ENCODE assay signal across 31 cellular contexts in genomic region chr12:116779597-116779996, GRCh38.
"Had no signal": no experiment of that assay in that cellular context is flagged by ENCODE, and none has a peak within 500 bp of the region (broad histone marks: within the 10 kb centered on the region; RNA-seq: fewer than 3 reads in every experiment).

No MANE protein-coding gene starts in this region.

- ATAC-seq: activated CD4-positive, CD25-positive, alpha-beta regulatory T cell treated with anti-CD3 and anti-CD28 coated beads, Interleukin-2, amount 50 U/mL, for 24 hours; activated CD8-positive, alpha-beta T cell treated with anti-CD3 and anti-CD28 coated beads for 36 hours; activated T-cell treated with anti-CD3 and anti-CD28 coated beads, Interleukin-2, amount 50 U/mL, for 4 hours; effector memory CD8-positive, alpha-beta T cell; foreskin keratinocyte; gastroesophageal sphincter; heart right ventricle; T-helper 17 cell had no signal

- H3K27ac ChIP-seq: brain microvascular endothelial cell, esophagus muscularis mucosa, foreskin keratinocyte, gastroesophageal sphincter, heart right ventricle, WERI-Rb-1 had no signal

- H3K4me3 ChIP-seq: esophagus muscularis mucosa, gastroesophageal sphincter, heart right ventricle had no signal

- H3K9me3 ChIP-seq: esophagus muscularis mucosa, gastroesophageal sphincter had no signal

- H3K4me1 ChIP-seq: esophagus muscularis mucosa, foreskin keratinocyte, gastroesophageal sphincter, heart right ventricle had no signal

- H3K4me1 Mint-ChIP-seq: activated B cell treated with CpG ODN at 0.5 μM for 24 hours; central memory CD8-positive, alpha-beta T cell; T-helper 17 cell had no signal

- DNase-seq: activated B cell treated with CpG ODN at 0.5 μM for 24 hours; activated CD4-positive, alpha-beta T cell treated with anti-CD3 and anti-CD28 coated beads for 48 hours; activated CD4-positive, alpha-beta T cell treated with anti-CD3 and anti-CD28 coated beads, Interleukin-2, amount 50 U/mL, for 1 hour; activated CD4-positive, alpha-beta T cell treated with anti-CD3 and anti-CD28 coated beads, Interleukin-2, amount 50 U/mL, for 48 hours; activated CD8-positive, alpha-beta memory T cell treated with anti-CD3 and anti-CD28 coated beads for 24 hours; activated CD8-positive, alpha-beta T cell treated with anti-CD3 and anti-CD28 coated beads for 36 hours; activated gamma-delta T cell treated with Interleukin-2 at 50 U/mL for 16 hours; activated naive CD4-positive, alpha-beta T cell treated with anti-CD3 and anti-CD28 coated beads, Interleukin-2, amount 50 U/mL, for 16 hours; activated naive CD4-positive, alpha-beta T cell treated with Interleukin-2 at 50 U/mL for 16 hours; activated T-cell treated with anti-CD3 and anti-CD28 coated beads, Interleukin-2, amount 50 U/mL, for 4 hours; amniotic stem cell; anterior cingulate cortex; brain microvascular endothelial cell; cortex of kidney; dermis blood vessel endothelial cell; effector CD4-positive, alpha-beta T cell; effector memory CD8-positive, alpha-beta T cell; erythroblast; foreskin keratinocyte; heart right ventricle; T-helper 1 cell; T-helper 17 cell; T1000; WERI-Rb-1 had no signal

- H3K36me3 ChIP-seq: brain microvascular endothelial cell, esophagus muscularis mucosa, gastroesophageal sphincter, heart right ventricle had no signal

- H3K27me3 Mint-ChIP-seq: activated B cell treated with CpG ODN at 0.5 μM for 24 hours; activated CD8-positive, alpha-beta T cell treated with anti-CD3 and anti-CD28 coated beads for 36 hours; activated naive CD8-positive, alpha-beta T cell; central memory CD8-positive, alpha-beta T cell; effector memory CD8-positive, alpha-beta T cell; T-helper 17 cell had no signal

- H3K9me3 Mint-ChIP-seq: activated B cell treated with CpG ODN at 0.5 μM for 24 hours; activated CD8-positive, alpha-beta T cell treated with anti-CD3 and anti-CD28 coated beads for 36 hours; activated T-cell treated with anti-CD3 and anti-CD28 coated beads, Interleukin-2, amount 50 U/mL, for 4 hours; activated T-helper 2 cell treated with anti-CD3 and anti-CD28 coated beads, Interferon-gamma antibody, Interleukin-2, Interleukin-4, amounts not matched to agents 10 μg/mL and 5 μg/mL and 100 μg/mL, durations not matched to agents 14 hours and 24 hours and 36 hours; central memory CD8-positive, alpha-beta T cell; effector memory CD8-positive, alpha-beta T cell; T-helper 2 cell treated with Interferon-gamma antibody and Interleukin-4, amounts not matched to agents 5 μg/mL and 100 μg/mL, for 36 hours had no signal

- H3K27me3 ChIP-seq: brain microvascular endothelial cell, esophagus muscularis mucosa, foreskin keratinocyte, gastroesophageal sphincter, heart right ventricle had no signal

- H3K27ac Mint-ChIP-seq: activated B cell treated with CpG ODN at 0.5 μM for 24 hours; activated CD8-positive, alpha-beta T cell treated with anti-CD3 and anti-CD28 coated beads for 36 hours; activated naive CD8-positive, alpha-beta T cell; activated T-helper 2 cell treated with anti-CD3 and anti-CD28 coated beads, Interferon-gamma antibody, Interleukin-2, Interleukin-4, amounts not matched to agents 10 μg/mL and 5 μg/mL and 100 μg/mL, durations not matched to agents 14 hours and 24 hours and 36 hours; effector memory CD8-positive, alpha-beta T cell; T-helper 17 cell; T-helper 2 cell treated with Interferon-gamma antibody and Interleukin-4, amounts not matched to agents 5 μg/mL and 100 μg/mL, for 36 hours had no signal

- H3K4me3 Mint-ChIP-seq: activated B cell treated with CpG ODN at 0.5 μM for 24 hours; activated CD8-positive, alpha-beta T cell treated with anti-CD3 and anti-CD28 coated beads for 36 hours; activated naive CD8-positive, alpha-beta T cell; activated T-cell treated with anti-CD3 and anti-CD28 coated beads, Interleukin-2, amount 50 U/mL, for 4 hours; central memory CD8-positive, alpha-beta T cell; effector memory CD8-positive, alpha-beta T cell; T-helper 17 cell; T-helper 2 cell treated with Interferon-gamma antibody and Interleukin-4, amounts not matched to agents 5 μg/mL and 100 μg/mL, for 36 hours had no signal
